In the genomic region with DNA sequence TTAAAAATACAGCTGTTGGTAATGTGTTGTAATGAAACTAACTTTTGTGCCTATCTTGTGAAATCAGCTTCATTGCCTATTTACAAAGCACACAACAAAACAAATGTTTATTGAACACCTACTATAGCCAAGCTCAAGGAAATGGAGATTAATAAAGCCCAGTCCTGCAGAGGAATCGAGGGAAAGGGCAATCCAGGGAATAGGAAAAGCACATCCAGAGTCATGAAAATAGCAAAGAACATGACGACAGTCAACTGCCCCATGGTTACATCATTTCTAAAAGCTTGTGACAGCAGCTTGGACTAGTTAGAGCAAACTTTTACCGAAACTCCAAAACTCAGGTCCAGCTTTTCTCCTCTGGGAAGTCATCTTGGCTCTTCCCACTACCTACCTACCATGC, we compare ENCODE assay signal across 17 cellular contexts.
"Had no signal": no experiment of that assay in that cellular context is flagged by ENCODE, and none has a peak within 500 bp of the region (broad histone marks: within the 10 kb centered on the region; RNA-seq: fewer than 3 reads in every experiment).

No MANE protein-coding gene starts in this region.

- H3K27me3 Mint-ChIP-seq: dendritic cell treated with granulocyte-macrophage colony-stimulating factor and Interleukin-4, amounts not matched to agents 40 ng/mL and 50 ng/mL, for 4 days had no signal

- H3K4me3 ChIP-seq: esophagus squamous epithelium, gastroesophageal sphincter, psoas muscle had no signal

- H3K4me3 Mint-ChIP-seq: dendritic cell treated with granulocyte-macrophage colony-stimulating factor and Interleukin-4, amounts not matched to agents 40 ng/mL and 50 ng/mL, for 4 days; effector memory CD8-positive, alpha-beta T cell; mesothelial cell of epicardium had no signal

- H3K4me1 ChIP-seq: esophagus squamous epithelium, gastroesophageal sphincter, psoas muscle had no signal

- DNase-seq: effector memory CD8-positive, alpha-beta T cell; esophagus squamous epithelium; foreskin fibroblast; glutamatergic neuron; islet precursor cell; left ventricle myocardium superior; mammary epithelial cell; psoas muscle; small intestine; stimulated activated CD4-positive, alpha-beta T cell treated with anti-CD3 and anti-CD28 coated beads, Interleukin-12 subunit alpha, Interleukin-12 subunit beta, amount 100 ng/mL, for 4 hours; stimulated activated naive CD4-positive, alpha-beta T cell treated with Interleukin-2 at 50 U/mL for 16 hours had no signal

- H3K9me3 Mint-ChIP-seq: dendritic cell treated with granulocyte-macrophage colony-stimulating factor and Interleukin-4, amounts not matched to agents 40 ng/mL and 50 ng/mL, for 4 days; effector memory CD8-positive, alpha-beta T cell had no signal

- H3K9me3 ChIP-seq: esophagus squamous epithelium, gastroesophageal sphincter, neutrophil, psoas muscle had no signal

- H3K27ac ChIP-seq: epithelial cell of prostate, esophagus squamous epithelium, gastroesophageal sphincter, neutrophil, psoas muscle had no signal

- ATAC-seq: effector memory CD8-positive, alpha-beta T cell; gastroesophageal sphincter; left ventricle myocardium superior; psoas muscle had no signal

- FAIRE-seq: colon, small intestine had no signal

- H3K27me3 ChIP-seq: esophagus squamous epithelium, neutrophil had no signal

- H3K27ac Mint-ChIP-seq: dendritic cell treated with granulocyte-macrophage colony-stimulating factor and Interleukin-4, amounts not matched to agents 40 ng/mL and 50 ng/mL, for 4 days; mesothelial cell of epicardium had no signal
